In the genomic region with DNA sequence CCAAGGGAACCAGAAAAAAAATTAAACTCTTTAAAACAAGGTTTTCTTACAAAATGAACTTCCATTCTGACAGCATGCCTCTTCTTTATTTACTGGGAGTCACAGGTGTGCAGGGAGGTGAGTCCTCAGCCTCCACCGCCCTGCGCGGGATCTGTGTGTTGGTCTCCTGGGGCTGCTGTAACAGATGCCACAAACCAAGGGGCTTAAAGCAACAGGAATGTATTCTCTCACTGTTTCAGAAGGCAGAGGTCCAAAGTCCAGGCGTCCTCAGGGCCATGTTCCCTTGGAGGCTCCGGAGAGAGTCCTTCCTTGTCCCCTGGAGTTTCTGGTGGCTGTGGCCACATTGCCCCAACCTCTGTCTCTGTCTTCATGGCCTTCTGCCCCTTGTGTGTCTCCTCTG, we compare ENCODE assay signal across 24 cellular contexts.
"Had no signal": no experiment of that assay in that cellular context is flagged by ENCODE, and none has a peak within 500 bp of the region (broad histone marks: within the 10 kb centered on the region; RNA-seq: fewer than 3 reads in every experiment).

No MANE protein-coding gene starts in this region.

- H3K9me3 Mint-ChIP-seq: memory B cell; mesothelial cell of epicardium; natural killer cell treated with Interleukin-12 subunit alpha and Interleukin-12 subunit beta and Interleukin-15 and Interleukin-18, amount 100 ng/mL, for 72 hours; neural progenitor cell; stimulated activated effector memory CD8-positive, alpha-beta T cell treated with anti-CD3 and anti-CD28 coated beads, Interleukin-12 subunit alpha, Interleukin-12 subunit beta, amount 100 ng/mL, for 72 hours had no signal

- H3K9me3 ChIP-seq: esophagus squamous epithelium, left ventricle myocardium inferior, lower lobe of right lung, ovary, right lobe of liver, tibial artery, upper lobe of right lung, vagina had no signal

- H3K27ac Mint-ChIP-seq: memory B cell; mesothelial cell of epicardium; natural killer cell treated with Interleukin-12 subunit alpha and Interleukin-12 subunit beta and Interleukin-15 and Interleukin-18, amount 100 ng/mL, for 72 hours; neural progenitor cell; progenitor cell of endocrine pancreas; stimulated activated effector memory CD8-positive, alpha-beta T cell treated with anti-CD3 and anti-CD28 coated beads, Interleukin-12 subunit alpha, Interleukin-12 subunit beta, amount 100 ng/mL, for 72 hours had no signal

- H3K4me1 Mint-ChIP-seq: mesothelial cell of epicardium, neural progenitor cell had no signal

- ATAC-seq: gastroesophageal sphincter; left cardiac atrium; lower lobe of right lung; natural killer cell treated with Interleukin-12 subunit alpha and Interleukin-12 subunit beta and Interleukin-15 and Interleukin-18, amount 100 ng/mL, for 72 hours; right lobe of liver; stimulated activated effector memory CD8-positive, alpha-beta T cell treated with anti-CD3 and anti-CD28 coated beads, Interleukin-12 subunit alpha, Interleukin-12 subunit beta, amount 100 ng/mL, for 72 hours; stimulated activated naive CD8-positive, alpha-beta T cell treated with anti-CD3 and anti-CD28 coated beads, Interleukin-15, Interleukin-2, amounts not matched to agents 100 U/mL and 50 U/mL, for 24 hours; upper lobe of right lung had no signal

- DNase-seq: effector memory CD4-positive, alpha-beta T cell; esophagus squamous epithelium; foreskin fibroblast; kidney; left cardiac atrium; left ventricle myocardium inferior; lower lobe of right lung; nucleus accumbens; ovary; right lobe of liver; stimulated activated CD4-positive, alpha-beta T cell treated with anti-CD3 and anti-CD28 coated beads, Interleukin-4, amount 100 ng/mL, for 1 hour; stimulated activated CD8-positive, alpha-beta memory T cell treated with anti-CD3 and anti-CD28 coated beads, Interleukin-4, amount 100 ng/mL, for 48 hours; stimulated activated naive CD8-positive, alpha-beta T cell treated with anti-CD3 and anti-CD28 coated beads, Interleukin-15, Interleukin-2, amounts not matched to agents 100 U/mL and 50 U/mL, for 24 hours; tibial artery; upper lobe of right lung had no signal

- H3K4me1 ChIP-seq: gastroesophageal sphincter, left ventricle myocardium inferior, lower lobe of right lung, right lobe of liver, tibial artery, upper lobe of right lung, vagina had no signal

- H3K36me3 ChIP-seq: esophagus squamous epithelium, gastroesophageal sphincter, left ventricle myocardium inferior, lower lobe of right lung, neural progenitor cell, ovary, right lobe of liver, tibial artery, upper lobe of right lung, vagina had no signal

- H3K4me2 ChIP-seq: neural progenitor cell had no signal

- H3K36me3 Mint-ChIP-seq: memory B cell; mesothelial cell of epicardium; natural killer cell treated with Interleukin-12 subunit alpha and Interleukin-12 subunit beta and Interleukin-15 and Interleukin-18, amount 100 ng/mL, for 72 hours; neural progenitor cell; stimulated activated effector memory CD8-positive, alpha-beta T cell treated with anti-CD3 and anti-CD28 coated beads, Interleukin-12 subunit alpha, Interleukin-12 subunit beta, amount 100 ng/mL, for 72 hours had no signal

- H3K4me3 ChIP-seq: esophagus squamous epithelium, gastroesophageal sphincter, left ventricle myocardium inferior, lower lobe of right lung, neural progenitor cell, ovary, right lobe of liver, tibial artery, upper lobe of right lung, vagina had no signal

- H2AFZ ChIP-seq: neural progenitor cell had no signal

- H3K9ac ChIP-seq: neural progenitor cell had no signal

- H3K4me3 Mint-ChIP-seq: memory B cell; mesothelial cell of epicardium; natural killer cell treated with Interleukin-12 subunit alpha and Interleukin-12 subunit beta and Interleukin-15 and Interleukin-18, amount 100 ng/mL, for 72 hours; neural progenitor cell; stimulated activated effector memory CD8-positive, alpha-beta T cell treated with anti-CD3 and anti-CD28 coated beads, Interleukin-12 subunit alpha, Interleukin-12 subunit beta, amount 100 ng/mL, for 72 hours had no signal

- H3K27ac ChIP-seq: epithelial cell of prostate, esophagus squamous epithelium, gastroesophageal sphincter, left ventricle myocardium inferior, lower lobe of right lung, neural progenitor cell, ovary, right lobe of liver, tibial artery, upper lobe of right lung, vagina had no signal

- H3K27me3 ChIP-seq: neural progenitor cell, ovary, right lobe of liver, vagina had no signal

- H3K27me3 Mint-ChIP-seq: memory B cell had no signal
